ENCODE assay signal across 17 cellular contexts in genomic region chr11:79415912-79416311, GRCh38. TPM values are rescaled to one million over a fixed set of nuclear protein-coding genes. Genes with fewer than 3 reads are reported as not detected.
A peak's percentile ranks its signal among the peaks of the same experiment; 100 is the strongest.
DNase-seq lines count a peak whose midpoint lies in the region; ATAC-seq, FAIRE-seq and TF ChIP-seq lines count a peak whose summit lies in the region.
"Had no signal": no experiment of that assay in that cellular context is flagged by ENCODE, and none has a peak within 500 bp of the region (broad histone marks: within the 10 kb centered on the region; RNA-seq: fewer than 3 reads in every experiment).

No MANE protein-coding gene starts in this region.

- no CpG with 5 or more reads among the region's 1 CpG for WGBS in IMR-90 (ENCODE audit: extremely low coverage in 2 of 2, insufficient read length in 1 of 2), 2 experiments
- WGBS in H1 (ENCODE audit: extremely low coverage in 1 of 2, insufficient coverage in 1 of 2, insufficient read length in 1 of 2, insufficient replicate concordance in 2 of 2, low coverage in 1 of 2, low lambda C conversion rate in 2 of 2, missing lambda C conversion rate in 1 of 2), 2 experiments: 88% methylated on average over 1 of the region's 1 CpG; no CpG with 5 or more reads in 1 of the 2 experiments
- WGBS in thyroid gland, 2 donors: 92 to 97% methylated on average over 1 of the region's 1 CpG
- 97 to 99% methylated on average over 1 of the region's 1 CpG for WGBS in sigmoid colon, 2 donors

- TF ChIP-seq RAD21 in IMR-90 (IDR thresholded peaks at IDR 0.05; ENCODE audit: low read length) (no peak), H1 (IDR thresholded peaks at IDR 0.05 in 1 of 2, conservative IDR thresholded peaks at IDR 0.05 in 1 of 2; ENCODE audit: low read depth in 2 of 2, low read length in 2 of 2) (no peak)

- DNase-seq in IMR-90 (no peak), H1 (ENCODE audit: low read depth in 1 of 2, low spot score in 2 of 2) (no peak), thyroid gland (no peak), chondrocyte (ENCODE audit: low spot score) (no peak), sigmoid colon (no peak)
- DNase-seq: Caco-2, HCEC 1CT had no signal

- H4K5ac ChIP-seq in IMR-90 (ENCODE audit: low read depth, low read length) (no peak overlapping the region), H1 (ENCODE audit: insufficient read length, low read depth, low read length) (no peak overlapping the region)

- H3K79me1 ChIP-seq in IMR-90 (ENCODE audit: low read depth in 1 of 2, low read length in 2 of 2): peaks cover 7 to 52% of the 10 kb centered on the region in 2 experiments; a peak in 3 of 4 replicates
- H3K79me1 ChIP-seq in H1 (ENCODE audit: low read depth, low read length): peaks cover 2% of the 10 kb centered on the region; the same call in 1 of the 2 replicates

- peaks cover 1% of the 10 kb centered on the region for H3K36me3 Mint-ChIP-seq in chondrocyte (ENCODE audit: low read depth)

- peak overlapping the region; percentile 46; the same call in 1 of the 2 replicates for H2BK120ac ChIP-seq in IMR-90 (ENCODE audit: low read depth, low read length)
- no peak overlapping the region for H2BK120ac ChIP-seq in H1 (replicated peaks; ENCODE audit: low read depth, low read length)

- peak overlapping the region; percentile 28; the same call in 1 of the 2 replicates for H2BK20ac ChIP-seq in IMR-90 (ENCODE audit: low read depth, low read length)
- H2BK20ac ChIP-seq in H1 (ENCODE audit: low read length): no peak overlapping the region

- H2BK15ac ChIP-seq in IMR-90 (ENCODE audit: low read depth, low read length) (no peak overlapping the region), H1 (ENCODE audit: low read length) (no peak overlapping the region)

- H3K9me3 Mint-ChIP-seq in chondrocyte (ENCODE audit: low read depth): peaks cover 9% of the 10 kb centered on the region

- H3K9me3 ChIP-seq in HEK293 (ENCODE audit: control insufficient read depth, insufficient read depth, low read depth, low read length): no peaks in the 10 kb centered on the region
- no peaks in the 10 kb centered on the region for H3K9me3 ChIP-seq in IMR-90 (ENCODE audit: control insufficient read depth, insufficient read depth, low read length)
- H3K9me3 ChIP-seq in H1 (ENCODE audit: insufficient read depth in 2 of 2, low read depth in 1 of 2, low read length in 1 of 2): 0 out of 4 replicates have a peak, but pooled peaks cover 2 to 4% of the 10 kb centered on the region in 2 experiments
- H3K9me3 ChIP-seq in thyroid gland: no peaks in the 10 kb centered on the region
- peaks cover 0 to 2% (median 0%) of the 10 kb centered on the region in 4 donors for H3K9me3 ChIP-seq in sigmoid colon
- H3K9me3 ChIP-seq: Caco-2 had no signal

- no TSS peak for BruUV-seq in IMR-90 (replicated peaks; lab: Mats Ljungman, UMichigan)

- H3K9me1 ChIP-seq in IMR-90 (ENCODE audit: insufficient read depth, low read length): peaks cover 25% of the 10 kb centered on the region

- TF ChIP-seq POLR2A in IMR-90 (IDR thresholded peaks at IDR 0.05; ENCODE audit: low read depth, low read length) (no peak), H1 (IDR thresholded peaks at IDR 0.05; ENCODE audit: control extremely low read depth in 1 of 2, low read depth in 2 of 2, low read length in 2 of 2) (no peak), thyroid gland (IDR thresholded peaks at IDR 0.05) (no peak), sigmoid colon (IDR thresholded peaks at IDR 0.05) (no peak)

- H4K20me1 ChIP-seq in IMR-90 (ENCODE audit: insufficient read depth, low read length) (peaks cover 3% of the 10 kb centered on the region; the same call in 1 of the 2 replicates), H1 (replicated peaks in 1 of 2; ENCODE audit: control insufficient read depth in 1 of 2, insufficient read depth in 2 of 2, low read length in 2 of 2) (no peaks in the 10 kb centered on the region)

- H3K4me2 ChIP-seq in IMR-90 (ENCODE audit: low read depth, low read length) (no peak overlapping the region), H1 (ENCODE audit: insufficient read depth in 1 of 2, low read depth in 2 of 2, low read length in 2 of 2) (no peak overlapping the region)
- H3K4me2 ChIP-seq: BLaER1 treated with 17β-estradiol and CSF1 and Interleukin-3, amounts not matched to agents 10 nM and 100 nM had no signal

- H2AK5ac ChIP-seq in IMR-90 (ENCODE audit: low read depth, low read length): no peak overlapping the region
- no peak overlapping the region for H2AK5ac ChIP-seq in H1 (ENCODE audit: low read depth, low read length)

- H3K36me3 ChIP-seq in HEK293 (ENCODE audit: control insufficient read depth in 2 of 2, insufficient read depth in 1 of 2, low read length in 2 of 2) (no peaks in the 10 kb centered on the region), IMR-90 (ENCODE audit: control insufficient read depth, insufficient read depth, low read length) (no peaks in the 10 kb centered on the region), H1 (ENCODE audit: control insufficient read depth in 2 of 4, insufficient read depth in 4 of 4, low read length in 3 of 4) (no peaks in the 10 kb centered on the region), thyroid gland (no peaks in the 10 kb centered on the region), sigmoid colon (no peaks in the 10 kb centered on the region)

- TF ChIP-seq CTCF in HEK293 (tag by site-specific recombination; IDR thresholded peaks at IDR 0.05) (no peak), IMR-90 (conservative IDR thresholded peaks at IDR 0.05; ENCODE audit: low read depth, low read length) (no peak), H1 (IDR thresholded peaks at IDR 0.05; ENCODE audit: control extremely low read depth in 1 of 3, insufficient read depth in 1 of 3, low read depth in 1 of 3, low read length in 3 of 3) (no peak), thyroid gland (IDR thresholded peaks at IDR 0.05) (no peak), chondrocyte (IDR thresholded peaks at IDR 0.05) (no peak), sigmoid colon (IDR thresholded peaks at IDR 0.05) (no peak)

- CTCF ChIA-PET in HEK293 (lab: Yijun Ruan, JAX): no interaction called here
- CTCF ChIA-PET in IMR-90 (lab: Yijun Ruan, JAX): no interaction called here
- CTCF ChIA-PET in H1 (lab: Charles Lee; ENCODE audit: partially characterized antibody): interaction anchor here (0.6 kb wide), 1 partner anchor 11 kb away, joined by 3 read pairs; no protein-coding TSS in a partner anchor

- dilution Hi-C loops in IMR-90 (cut with HindIII; ENCODE audit: low sequenced_read_pairs, unreplicated experiment): no loop called here

- H3K27ac ChIP-seq in HEK293 (ENCODE audit: extremely low read depth, low read depth, low read length) (no peak overlapping the region), IMR-90 (ENCODE audit: insufficient read depth, low read length) (no peak overlapping the region), H1 (ENCODE audit: low read depth, low read length) (no peak overlapping the region), thyroid gland (peak overlapping the region; percentile 87 to 96 (median 92)), sigmoid colon (no peak overlapping the region)
- H3K27ac ChIP-seq: BLaER1 treated with 17β-estradiol and CSF1 and Interleukin-3, amounts not matched to agents 10 nM and 100 nM had no signal

- H2BK12ac ChIP-seq in H1 (ENCODE audit: low read depth, low read length): no peak overlapping the region

- H3K18ac ChIP-seq in IMR-90 (ENCODE audit: low read depth, low read length) (no peak overlapping the region), H1 (ENCODE audit: extremely low read depth, low read length) (no peak overlapping the region)

- peak overlapping the region; percentile 41 for H2BK5ac ChIP-seq in IMR-90 (ENCODE audit: low read depth, low read length, poor library complexity, severe bottlenecking)
- no peak overlapping the region for H2BK5ac ChIP-seq in H1 (ENCODE audit: low read depth, low read length)

- H3K27ac Mint-ChIP-seq in chondrocyte (ENCODE audit: unreplicated experiment): no peak overlapping the region
- H3K27ac Mint-ChIP-seq: B cell had no signal

- H3K4me3 ChIP-seq in HEK293 (ENCODE audit: low read depth, low read length) (no peak overlapping the region), IMR-90 (ENCODE audit: insufficient read depth, low read depth, low read length) (no peak overlapping the region), H1 (ENCODE audit: extremely low read depth in 1 of 4, insufficient read depth in 2 of 4, low read depth in 3 of 4, low read length in 4 of 4) (no peak overlapping the region), thyroid gland (replicated peaks in 1 of 3) (no peak overlapping the region), sigmoid colon (no peak overlapping the region)
- H3K4me3 ChIP-seq: BLaER1 treated with 17β-estradiol and CSF1 and Interleukin-3, amounts not matched to agents 10 nM and 100 nM had no signal

- no peaks in the 10 kb centered on the region for H3K23me2 ChIP-seq in H1 (ENCODE audit: low read depth, low read length)

- H4K91ac ChIP-seq in IMR-90 (ENCODE audit: insufficient read depth, low read depth, low read length) (no peak overlapping the region), H1 (replicated peaks; ENCODE audit: insufficient read length, low read length) (no peak overlapping the region)

- no peak overlapping the region for H3K56ac ChIP-seq in IMR-90 (ENCODE audit: extremely low read depth, insufficient read depth, low read length)
- no peak overlapping the region for H3K56ac ChIP-seq in H1 (replicated peaks; ENCODE audit: insufficient read length, low read depth, low read length)

- H3K9ac ChIP-seq in IMR-90 (ENCODE audit: low read depth, low read length) (no peak overlapping the region), H1 (replicated peaks in 1 of 4; ENCODE audit: extremely low read depth in 1 of 4, low read depth in 3 of 4, low read length in 3 of 4) (no peak overlapping the region)
- H3K9ac ChIP-seq: BLaER1 treated with 17β-estradiol and CSF1 and Interleukin-3, amounts not matched to agents 10 nM and 100 nM; GM23248 had no signal

- H3K27me3 Mint-ChIP-seq in chondrocyte (ENCODE audit: low read depth): no peaks in the 10 kb centered on the region

- H4K8ac ChIP-seq in IMR-90 (ENCODE audit: low read depth in 2 of 2, low read length in 2 of 2) (no peak overlapping the region), H1 (ENCODE audit: extremely low read depth, insufficient read depth, low read length) (no peak overlapping the region)

- POLR2A ChIA-PET in HEK293 (lab: Yijun Ruan, JAX) (no interaction called here), IMR-90 (lab: Charles Lee; ENCODE audit: unreplicated experiment) (no interaction called here), H1 (lab: Charles Lee; ENCODE audit: partially characterized antibody) (interaction anchor here (0.9 kb wide), 1 partner anchor 13 kb away, joined by 3 read pairs; no protein-coding TSS in a partner anchor)

- TF ChIP-seq EP300 in H1 (IDR thresholded peaks at IDR 0.05; ENCODE audit: borderline replicate concordance in 1 of 2, low read depth in 2 of 2, low read length in 2 of 2): no peak
- no peak for TF ChIP-seq EP300 in sigmoid colon (IDR thresholded peaks at IDR 0.05)

- no peak overlapping the region for H3K23ac ChIP-seq in IMR-90 (ENCODE audit: low read depth, low read length)
- H3K23ac ChIP-seq in H1 (ENCODE audit: insufficient read length): no peak overlapping the region

- no peak overlapping the region for H3K4ac ChIP-seq in IMR-90 (ENCODE audit: low read depth, low read length)
- H3K4ac ChIP-seq in H1 (replicated peaks; ENCODE audit: insufficient read length, low read depth, low read length): no peak overlapping the region

- H3K27me3 ChIP-seq in IMR-90 (ENCODE audit: control insufficient read depth, insufficient read depth, low read length): no peaks in the 10 kb centered on the region
- H3K27me3 ChIP-seq in H1 (replicated peaks in 1 of 4; ENCODE audit: control insufficient read depth in 3 of 4, extremely low read depth in 1 of 4, insufficient read depth in 3 of 4, low read length in 3 of 4): no peaks in the 10 kb centered on the region
- no peaks in the 10 kb centered on the region for H3K27me3 ChIP-seq in thyroid gland
- no peaks in the 10 kb centered on the region for H3K27me3 ChIP-seq in sigmoid colon

- in situ Hi-C loops in IMR-90 (cut with MboI; ENCODE audit: low sequenced_read_pairs): no loop called here

- no peaks in the 10 kb centered on the region for H3K4me1 ChIP-seq in HEK293 (ENCODE audit: control insufficient read depth, insufficient read depth, low read length)
- peaks cover 24% of the 10 kb centered on the region for H3K4me1 ChIP-seq in IMR-90 (ENCODE audit: control insufficient read depth, insufficient read depth, low read length)
- 0 out of 7 replicates have a peak, but pooled peaks cover 0 to 7% (median 0%) of the 10 kb centered on the region in 4 experiments for H3K4me1 ChIP-seq in H1 (replicated peaks in 1 of 4; ENCODE audit: control insufficient read depth in 3 of 4, insufficient read depth in 4 of 4, low read length in 3 of 4)
- H3K4me1 ChIP-seq in thyroid gland: peaks cover 42 to 63% of the 10 kb centered on the region in 2 donors
- H3K4me1 ChIP-seq in sigmoid colon: peaks cover 0 to 28% (median 23%) of the 10 kb centered on the region in 4 donors
- H3K4me1 ChIP-seq: Caco-2 had no signal

- ATAC-seq in IMR-90 (ENCODE audit: low read depth): no peak

- intact Hi-C loops in IMR-90 (cut with micrococcal nuclease) (no loop called here), thyroid gland (cut with DNase I) (no loop called here), sigmoid colon (cut with DNase I) (no loop called here)

- no peak overlapping the region for H2AFZ ChIP-seq in IMR-90 (replicated peaks; ENCODE audit: low read length, poor library complexity)
- no peak overlapping the region for H2AFZ ChIP-seq in H1 (ENCODE audit: low read length)
- H2AFZ ChIP-seq: GM23248 had no signal

- FAIRE-seq in H1 (lab: Jason Lieb, UNC): no peak
- FAIRE-seq: D721Med, G401.6, GM12891, GM18507, H54 had no signal

- no peak overlapping the region for H2AK9ac ChIP-seq in IMR-90 (replicated peaks; ENCODE audit: low read depth, low read length, poor library complexity)

- no peaks in the 10 kb centered on the region for H3K79me2 ChIP-seq in H1 (ENCODE audit: control insufficient read depth in 1 of 2, insufficient read depth in 2 of 2, low read length in 2 of 2)

- H3K14ac ChIP-seq in IMR-90 (replicated peaks; ENCODE audit: low read depth, low read length): no peak overlapping the region
- no peak overlapping the region for H3K14ac ChIP-seq in H1 (ENCODE audit: insufficient read length)

- H3K4me3 Mint-ChIP-seq in chondrocyte (ENCODE audit: unreplicated experiment): no peak overlapping the region
- H3K4me3 Mint-ChIP-seq: B cell had no signal

- peaks cover 30% of the 10 kb centered on the region for H3K4me1 Mint-ChIP-seq in chondrocyte (ENCODE audit: low read depth)
- H3K4me1 Mint-ChIP-seq: B cell had no signal

RNA-seq across cellular contexts. Expression of gene TENM4, which starts 24.9 kb away (rescaled TPM):
- 9.0 and 9.2 TPM in 2 replicates for total RNA-seq in IMR-90 (2012; rRNA removed)
- 7.4 and 7.6 TPM in 2 replicates for polyA plus RNA-seq in IMR-90 (2012; rRNA removed)
- polyA plus RNA-seq in IMR-90 (2012; cell fraction: cytosol; rRNA removed): 8.1 and 12.3 TPM in 2 replicates
- 6.6 and 12.5 TPM in 2 replicates for polyA plus RNA-seq in IMR-90 (2012; cell fraction: nucleus; rRNA removed; ENCODE audit: low replicate concordance)
- 7.2 and 8.8 TPM in 2 replicates for total RNA-seq in H1 (2021; fragmentation: NEBNext Ultra II Directional; extraction: Animal tissue kit (Norgen Biotek cat#: 25700))
- 3.5 and 5.8 TPM in 2 replicates for polyA plus RNA-seq in H1 (2011; rRNA removed)
- 2.5 TPM for polyA plus RNA-seq in H1 (2011; cell fraction: cytosol; rRNA removed)
- 9.5 TPM for polyA plus RNA-seq in H1 (2011; cell fraction: nucleus; rRNA removed)
- 1.8 to 3.9 TPM (median 2.8 TPM) in 4 replicates for polyA plus RNA-seq in H1 (2012, experiment 1 of 2)
- polyA plus RNA-seq in H1 (2012, experiment 2 of 2): 0.24 TPM
- polyA plus RNA-seq in H1 (2013, experiment 1 of 2): 2.4 TPM
- 1.9 TPM for polyA plus RNA-seq in H1 (2013, experiment 2 of 2)
- 6.4 and 11.1 TPM in 2 replicates for polyA minus RNA-seq in H1 (2011; rRNA and poly(A)+ RNA removed)
- polyA minus RNA-seq in H1 (2011; cell fraction: cytosol; rRNA and poly(A)+ RNA removed): 7.5 TPM
- 37.7 TPM for polyA minus RNA-seq in H1 (2011; cell fraction: nucleus; rRNA and poly(A)+ RNA removed)
- 100 to 1,000 TPM in 2 of 4 donors, 10 to 100 TPM in 2; 16.8 to 158 (median 120) TPM for total RNA-seq in thyroid gland
- total RNA-seq in chondrocyte: 2.8 to 34.3 TPM (median 3.8 TPM) in 3 replicates
- total RNA-seq in sigmoid colon: 10 to 100 TPM in 1 of 4 donors, 1 to 10 TPM in 2, under 1 TPM in 1; 0.83 to 14.6 (median 2.6) TPM
- polyA plus RNA-seq in sigmoid colon: 1 to 10 TPM in 1 of 3 donors, under 1 TPM in 1, not detected in 1; 0.23 to 2.4 TPM
- total RNA-seq: HT-29 had no signal

Comparison
In these comparisons a context has a peak if more than half of its experiments do, and no peak if none do; other contexts are left out.
1. H3K27ac ChIP-seq: peak in thyroid gland (3 of 3); none in HEK293 (single experiment), IMR-90 (single experiment), H1 (single experiment) and sigmoid colon (0 of 4).